Comparison of ENCODE assay signal across 2 cellular contexts in genomic region chr7:55158541-55158940, GRCh38.
TF ChIP-seq lines count a peak whose summit lies in the region.

No MANE protein-coding gene starts in this region.

TF ChIP-seq in SK-N-SH treated with all-trans-retinoic acid at 6 μM for 48 hours, 23 proteins besides CTCF, POLR2A, EP300 and RAD21 (continued from another document):
- TF ChIP-seq BACH2 (CRISPR knock-in tag; IDR thresholded peaks at IDR 0.05; ENCODE audit: borderline replicate concordance) = no peak
- TF ChIP-seq, protein P1, sequence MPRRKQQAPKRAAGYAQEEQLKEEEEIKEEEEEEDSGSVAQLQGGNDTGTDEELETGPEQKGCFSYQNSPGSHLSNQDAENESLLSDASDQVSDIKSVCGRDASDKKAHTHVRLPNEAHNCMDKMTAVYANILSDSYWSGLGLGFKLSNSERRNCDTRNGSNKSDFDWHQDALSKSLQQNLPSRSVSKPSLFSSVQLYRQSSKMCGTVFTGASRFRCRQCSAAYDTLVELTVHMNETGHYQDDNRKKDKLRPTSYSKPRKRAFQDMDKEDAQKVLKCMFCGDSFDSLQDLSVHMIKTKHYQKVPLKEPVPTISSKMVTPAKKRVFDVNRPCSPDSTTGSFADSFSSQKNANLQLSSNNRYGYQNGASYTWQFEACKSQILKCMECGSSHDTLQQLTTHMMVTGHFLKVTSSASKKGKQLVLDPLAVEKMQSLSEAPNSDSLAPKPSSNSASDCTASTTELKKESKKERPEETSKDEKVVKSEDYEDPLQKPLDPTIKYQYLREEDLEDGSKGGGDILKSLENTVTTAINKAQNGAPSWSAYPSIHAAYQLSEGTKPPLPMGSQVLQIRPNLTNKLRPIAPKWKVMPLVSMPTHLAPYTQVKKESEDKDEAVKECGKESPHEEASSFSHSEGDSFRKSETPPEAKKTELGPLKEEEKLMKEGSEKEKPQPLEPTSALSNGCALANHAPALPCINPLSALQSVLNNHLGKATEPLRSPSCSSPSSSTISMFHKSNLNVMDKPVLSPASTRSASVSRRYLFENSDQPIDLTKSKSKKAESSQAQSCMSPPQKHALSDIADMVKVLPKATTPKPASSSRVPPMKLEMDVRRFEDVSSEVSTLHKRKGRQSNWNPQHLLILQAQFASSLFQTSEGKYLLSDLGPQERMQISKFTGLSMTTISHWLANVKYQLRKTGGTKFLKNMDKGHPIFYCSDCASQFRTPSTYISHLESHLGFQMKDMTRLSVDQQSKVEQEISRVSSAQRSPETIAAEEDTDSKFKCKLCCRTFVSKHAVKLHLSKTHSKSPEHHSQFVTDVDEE (CRISPR knock-in tag; IDR thresholded peaks at IDR 0.05) = no peak
- no peak for TF ChIP-seq ZNF8 (CRISPR knock-in tag; IDR thresholded peaks at IDR 0.05)
- no peak for TF ChIP-seq ISL1 (CRISPR knock-in tag; IDR thresholded peaks at IDR 0.05)
- TF ChIP-seq PPARA (CRISPR knock-in tag; IDR thresholded peaks at IDR 0.05; ENCODE audit: borderline replicate concordance) = no peak
- no peak for TF ChIP-seq GLIS3 (CRISPR knock-in tag; IDR thresholded peaks at IDR 0.05)
- TF ChIP-seq CSDC2 (CRISPR knock-in tag; IDR thresholded peaks at IDR 0.05) = no peak
- TF ChIP-seq ZNF70 (CRISPR knock-in tag; IDR thresholded peaks at IDR 0.05) = no peak
- TF ChIP-seq CREB5 (CRISPR knock-in tag; IDR thresholded peaks at IDR 0.05; ENCODE audit: low read depth) = no peak
- no peak for TF ChIP-seq TOX (CRISPR knock-in tag; IDR thresholded peaks at IDR 0.05; ENCODE audit: borderline replicate concordance)
- no peak for TF ChIP-seq SNAI2 (CRISPR knock-in tag; IDR thresholded peaks at IDR 0.05)
- TF ChIP-seq ZNF565 (CRISPR knock-in tag; conservative IDR thresholded peaks at IDR 0.05; ENCODE audit: low read depth) = no peak
- TF ChIP-seq POU6F1 (CRISPR knock-in tag; IDR thresholded peaks at IDR 0.05; ENCODE audit: borderline replicate concordance, low read depth) = no peak
- no peak for TF ChIP-seq ZC3H10 (CRISPR knock-in tag; IDR thresholded peaks at IDR 0.05)
TF ChIP-seq in SK-N-SH treated with all-trans-retinoic acid at 6 μM for 48 hours: peak in this region for 0.

TF ChIP-seq in SK-N-SH, 30 proteins besides CTCF, POLR2A, EP300 and RAD21:
- TF ChIP-seq, protein P2, sequence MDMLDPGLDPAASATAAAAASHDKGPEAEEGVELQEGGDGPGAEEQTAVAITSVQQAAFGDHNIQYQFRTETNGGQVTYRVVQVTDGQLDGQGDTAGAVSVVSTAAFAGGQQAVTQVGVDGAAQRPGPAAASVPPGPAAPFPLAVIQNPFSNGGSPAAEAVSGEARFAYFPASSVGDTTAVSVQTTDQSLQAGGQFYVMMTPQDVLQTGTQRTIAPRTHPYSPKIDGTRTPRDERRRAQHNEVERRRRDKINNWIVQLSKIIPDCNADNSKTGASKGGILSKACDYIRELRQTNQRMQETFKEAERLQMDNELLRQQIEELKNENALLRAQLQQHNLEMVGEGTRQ (IDR thresholded peaks at IDR 0.05; ENCODE audit: borderline replicate concordance, low read depth, low read length) = no peak
- TF ChIP-seq JUND (IDR thresholded peaks at IDR 0.05) (no peak), GATA2 (CRISPR knock-in tag; IDR thresholded peaks at IDR 0.05) (no peak), RCOR1 (IDR thresholded peaks at IDR 0.05; ENCODE audit: low read length) (no peak), YY1 (IDR thresholded peaks at IDR 0.05; ENCODE audit: low read depth) (no peak), NRF1 (IDR thresholded peaks at IDR 0.05; ENCODE audit: low read depth, low read length) (no peak), TCF12 (IDR thresholded peaks at IDR 0.05) (no peak), FOXM1 (IDR thresholded peaks at IDR 0.05; ENCODE audit: low read depth) (no peak), ELF1 (IDR thresholded peaks at IDR 0.05) (no peak), PBX3 (IDR thresholded peaks at IDR 0.05) (no peak), CHD2 (IDR thresholded peaks at IDR 0.05; ENCODE audit: low read length, partially characterized antibody) (no peak), FOSL2 (IDR thresholded peaks at IDR 0.05; ENCODE audit: borderline replicate concordance, low read depth) (no peak), USF1 (IDR thresholded peaks at IDR 0.05; ENCODE audit: borderline replicate concordance, low read depth) (no peak), TEAD4 (IDR thresholded peaks at IDR 0.05; ENCODE audit: borderline replicate concordance, insufficient read depth) (no peak), EZH2phosphoT487 (IDR thresholded peaks at IDR 0.05; ENCODE audit: borderline replicate concordance, low read depth) (no peak), MEF2A (IDR thresholded peaks at IDR 0.05; ENCODE audit: borderline replicate concordance, low read depth) (no peak)
- TF ChIP-seq, protein P3, sequence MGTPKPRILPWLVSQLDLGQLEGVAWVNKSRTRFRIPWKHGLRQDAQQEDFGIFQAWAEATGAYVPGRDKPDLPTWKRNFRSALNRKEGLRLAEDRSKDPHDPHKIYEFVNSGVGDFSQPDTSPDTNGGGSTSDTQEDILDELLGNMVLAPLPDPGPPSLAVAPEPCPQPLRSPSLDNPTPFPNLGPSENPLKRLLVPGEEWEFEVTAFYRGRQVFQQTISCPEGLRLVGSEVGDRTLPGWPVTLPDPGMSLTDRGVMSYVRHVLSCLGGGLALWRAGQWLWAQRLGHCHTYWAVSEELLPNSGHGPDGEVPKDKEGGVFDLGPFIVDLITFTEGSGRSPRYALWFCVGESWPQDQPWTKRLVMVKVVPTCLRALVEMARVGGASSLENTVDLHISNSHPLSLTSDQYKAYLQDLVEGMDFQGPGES (IDR thresholded peaks at IDR 0.05; ENCODE audit: low read depth, low read length) = no peak
